22 cellular contexts compared by ENCODE assay signal in the genomic region with DNA sequence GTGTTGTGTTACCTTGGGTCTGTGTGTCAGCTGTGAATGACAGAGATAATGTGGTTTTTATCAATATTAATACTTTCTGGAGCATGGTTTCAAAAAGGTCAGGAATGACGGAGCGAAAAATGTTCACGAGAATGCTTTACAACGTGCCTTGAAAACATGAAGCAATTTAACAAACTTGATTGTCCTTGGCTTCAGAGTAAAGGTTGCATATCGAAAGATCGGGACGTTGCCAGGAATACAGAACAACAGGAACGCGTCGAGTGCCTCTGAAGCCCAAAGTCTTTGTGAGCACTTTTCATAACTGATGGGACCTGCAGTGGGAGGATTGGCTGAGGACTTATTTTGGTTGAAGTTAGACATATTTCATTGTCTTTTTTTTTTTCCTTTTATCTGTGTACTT.
A peak's percentile ranks its signal among the peaks of the same experiment; 100 is the strongest.
DNase-seq lines count a peak whose midpoint lies in the region; ATAC-seq and TF ChIP-seq lines count a peak whose summit lies in the region.
"Had no signal": no experiment of that assay in that cellular context is flagged by ENCODE, and none has a peak within 500 bp of the region (broad histone marks: within the 10 kb centered on the region; RNA-seq: fewer than 3 reads in every experiment).

No MANE protein-coding gene starts in this region.

- no peak overlapping the region for H3K9ac ChIP-seq in muscle layer of colon (ENCODE audit: low read length)

- TF ChIP-seq CTCF in gastroesophageal sphincter (IDR thresholded peaks at IDR 0.05) = no peak
- no peak for TF ChIP-seq CTCF in RWPE1 (conservative IDR thresholded peaks at IDR 0.05; ENCODE audit: low read depth)

- H3K4me3 ChIP-seq in ACC112 (ENCODE audit: low read depth, low read length) (peak overlapping the region; percentile 65), gastroesophageal sphincter (peak overlapping the region; percentile 25 to 35), muscle layer of colon (ENCODE audit: low read depth in 1 of 2, low read length in 2 of 2) (peak overlapping the region in 1 of 2 donors; percentile 51)
- H3K4me3 ChIP-seq: A549, MG63 had no signal

- peak overlapping the region; percentile 79 for H2AFZ ChIP-seq in ACC112 (ENCODE audit: low read length, unreplicated experiment)

- CTCF ChIA-PET in RWPE1 (lab: Yijun Ruan, JAX) = no interaction called here

- H3K4me1 ChIP-seq in ACC112 (ENCODE audit: control insufficient read depth, insufficient read depth, low read length, unreplicated experiment) (peaks cover 37% of the 10 kb centered on the region), gastroesophageal sphincter (peaks cover 0 to 41% (median 3%) of the 10 kb centered on the region in 3 donors), muscle layer of colon (ENCODE audit: insufficient read depth, low read length) (peaks cover 32% of the 10 kb centered on the region)

- no peaks in the 10 kb centered on the region for H3K9me3 ChIP-seq in gastroesophageal sphincter
- no peaks in the 10 kb centered on the region for H3K9me3 ChIP-seq in muscle layer of colon (ENCODE audit: low read length)
- H3K9me3 ChIP-seq: A549, MG63 had no signal

- DNase-seq in SK-N-DZ (ENCODE audit: low spot score) = peak; percentile 21
- no peak for DNase-seq in RWPE1 (ENCODE audit: low spot score)
- no peak for DNase-seq in activated naive CD4-positive, alpha-beta T cell treated with anti-CD3 and anti-CD28 coated beads, Interleukin-2, amount 50 U/mL, for 72 hours (ENCODE audit: low spot score in 2 of 2)
- DNase-seq: activated CD4-positive, alpha-beta T cell treated with anti-CD3 and anti-CD28 coated beads, Interleukin-2, amount 50 U/mL, for 4 hours; activated CD8-positive, alpha-beta memory T cell treated with anti-CD3 and anti-CD28 coated beads, Interleukin-2, amount 50 U/mL, for 48 hours; activated effector memory CD4-positive, alpha-beta T cell treated with Interleukin-2 at 50 U/mL for 16 hours; dermis blood vessel endothelial cell; foreskin keratinocyte; MG63; NCI-H1417 treated with DMSO at 0.1 percent for 48 hours; SHP77; stimulated activated CD4-positive, alpha-beta T cell treated with anti-CD3 and anti-CD28 coated beads, Interleukin-4, amount 100 ng/mL, for 24 hours had no signal

- ATAC-seq in gastroesophageal sphincter (no peak), HG02870 (IDR thresholded peaks at IDR 0.05; ENCODE audit: unreplicated experiment) (no peak), GM19351 (IDR thresholded peaks at IDR 0.05; ENCODE audit: unreplicated experiment) (no peak)
- no peak for ATAC-seq in activated naive CD4-positive, alpha-beta T cell treated with anti-CD3 and anti-CD28 coated beads, Interleukin-2, amount 50 U/mL, for 72 hours
- ATAC-seq: A549, foreskin keratinocyte had no signal

- no peaks in the 10 kb centered on the region for H3K36me3 Mint-ChIP-seq in activated naive CD4-positive, alpha-beta T cell treated with anti-CD3 and anti-CD28 coated beads, Interleukin-2, amount 50 U/mL, for 72 hours
- H3K36me3 Mint-ChIP-seq: IgD-negative memory B cell had no signal

- no peaks in the 10 kb centered on the region for H3K79me2 ChIP-seq in ACC112 (ENCODE audit: control insufficient read depth, insufficient read depth, low read length, unreplicated experiment)

- WGBS in gastroesophageal sphincter (ENCODE audit: low coverage in 1 of 2), 2 donors = 41 to 66% methylated on average over 10 of the region's 10 CpGs

- TF ChIP-seq EP300 in gastroesophageal sphincter (IDR thresholded peaks at IDR 0.05) = no peak

- H3K36me3 ChIP-seq in ACC112 (ENCODE audit: insufficient read depth, low read length) (no peaks in the 10 kb centered on the region), gastroesophageal sphincter (no peaks in the 10 kb centered on the region), muscle layer of colon (ENCODE audit: insufficient read depth, low read length) (no peaks in the 10 kb centered on the region)
- H3K36me3 ChIP-seq: MG63 had no signal

- POLR2A ChIA-PET in RWPE1 (lab: Yijun Ruan, JAX; ENCODE audit: low non-redundant PET) = no interaction called here

- no peak for TF ChIP-seq POLR2A in gastroesophageal sphincter (IDR thresholded peaks at IDR 0.05)

- no peaks in the 10 kb centered on the region for H3K9me3 Mint-ChIP-seq in activated naive CD4-positive, alpha-beta T cell treated with anti-CD3 and anti-CD28 coated beads, Interleukin-2, amount 50 U/mL, for 72 hours
- H3K9me3 Mint-ChIP-seq: CD14-positive monocyte; IgD-negative memory B cell; stimulated activated naive CD8-positive, alpha-beta T cell treated with anti-CD3 and anti-CD28 coated beads, Interleukin-15, Interleukin-2, amounts not matched to agents 100 ng/mL and 50 ng/mL, for 24 hours had no signal

- no peak overlapping the region for H3K27ac Mint-ChIP-seq in activated naive CD4-positive, alpha-beta T cell treated with anti-CD3 and anti-CD28 coated beads, Interleukin-2, amount 50 U/mL, for 72 hours
- H3K27ac Mint-ChIP-seq: CD14-positive monocyte; stimulated activated naive CD8-positive, alpha-beta T cell treated with anti-CD3 and anti-CD28 coated beads, Interleukin-15, Interleukin-2, amounts not matched to agents 100 ng/mL and 50 ng/mL, for 24 hours had no signal

- H3K27me3 ChIP-seq in ACC112 (ENCODE audit: insufficient read depth, low read length) (no peaks in the 10 kb centered on the region), gastroesophageal sphincter (no peaks in the 10 kb centered on the region), muscle layer of colon (ENCODE audit: control insufficient read depth in 1 of 2, insufficient read depth in 2 of 2, low read length in 2 of 2) (no peaks in the 10 kb centered on the region)
- H3K27me3 ChIP-seq: foreskin keratinocyte, MG63 had no signal

- H3K27ac ChIP-seq in ACC112 (ENCODE audit: low read depth, low read length) (no peak overlapping the region), gastroesophageal sphincter (peak overlapping the region in 1 of 4 donors; percentile 3), muscle layer of colon (ENCODE audit: low read depth, low read length) (peak overlapping the region; percentile 10), RWPE1 (no peak overlapping the region)
- H3K27ac ChIP-seq: A549, foreskin keratinocyte, HL-60 had no signal
